In genomic region chr16:75516189-75516966, GRCh38 we compare ENCODE assay signal across 7 cellular contexts. TPM values are rescaled to one million over a fixed set of nuclear protein-coding genes. Genes with fewer than 3 reads are reported as not detected.
DNase-seq lines count a peak whose midpoint lies in the region; ATAC-seq, FAIRE-seq and TF ChIP-seq lines count a peak whose summit lies in the region.
"Not testable (repeated sequence)": the region's sequence is repeated elsewhere in the genome, so short reads cannot be mapped to it uniquely, and the experiment has no call there.

No MANE protein-coding gene starts in this region.

- H2BK120ac ChIP-seq in H1 (replicated peaks; ENCODE audit: low read depth, low read length) = not testable (repeated sequence)

- H3K36me3 ChIP-seq in Panc1 (ENCODE audit: control insufficient read depth, insufficient read depth, low read length); H1 (ENCODE audit: control insufficient read depth in 2 of 4, insufficient read depth in 4 of 4, low read length in 3 of 4); psoas muscle (ENCODE audit: insufficient read depth in 1 of 2, low read depth in 1 of 2): not testable (repeated sequence)

- not testable (repeated sequence) for H3K23ac ChIP-seq in H1 (ENCODE audit: insufficient read length)

- not testable (repeated sequence) for H3K27me3 ChIP-seq in Panc1 (ENCODE audit: control insufficient read depth, insufficient read depth, low read length); H1 (replicated peaks in 1 of 4; ENCODE audit: control insufficient read depth in 3 of 4, extremely low read depth in 1 of 4, insufficient read depth in 3 of 4, low read length in 3 of 4); psoas muscle (ENCODE audit: insufficient read depth in 3 of 3, low read length in 2 of 3)

- TF ChIP-seq RAD21 in H1 (IDR thresholded peaks at IDR 0.05 in 1 of 2, conservative IDR thresholded peaks at IDR 0.05 in 1 of 2; ENCODE audit: low read depth in 2 of 2, low read length in 2 of 2) = not testable (repeated sequence)

- H2BK15ac ChIP-seq in H1 (ENCODE audit: low read length) = not testable (repeated sequence)

- not testable (repeated sequence) for TF ChIP-seq CTCF in Panc1 (IDR thresholded peaks at IDR 0.05); H1 (IDR thresholded peaks at IDR 0.05; ENCODE audit: control extremely low read depth in 1 of 3, insufficient read depth in 1 of 3, low read depth in 1 of 3, low read length in 3 of 3); psoas muscle (IDR thresholded peaks at IDR 0.05)

- intact Hi-C loops in Panc1 (cut with micrococcal nuclease; ENCODE audit: unreplicated experiment) = not testable (repeated sequence)
- intact Hi-C loops in psoas muscle (cut with DNase I) = loop anchor here in 1 of 2 donors (2.0 to 5.0 kb wide), 2 partner anchors 44 to 51 kb away; partner anchors contain the start of gene GABARAPL2

- TF ChIP-seq EP300 in H1 (IDR thresholded peaks at IDR 0.05; ENCODE audit: borderline replicate concordance in 1 of 2, low read depth in 2 of 2, low read length in 2 of 2) = not testable (repeated sequence)

- peak overlapping the region; percentile 82 for H4K8ac ChIP-seq in H1 (ENCODE audit: extremely low read depth, insufficient read depth, low read length)

- not testable (repeated sequence) for H3K23me2 ChIP-seq in H1 (ENCODE audit: low read depth, low read length)

- H3K4ac ChIP-seq in H1 (replicated peaks; ENCODE audit: insufficient read length, low read depth, low read length) = peak overlapping the region; percentile 53

- H3K27ac Mint-ChIP-seq in activated T-cell treated with anti-CD3 and anti-CD28 coated beads, Interleukin-2, amount 50 U/mL, for 72 hours = not testable (repeated sequence)

- H3K56ac ChIP-seq in H1 (replicated peaks; ENCODE audit: insufficient read length, low read depth, low read length) = peak overlapping the region; percentile 95

- H3K4me3 ChIP-seq in Panc1 (ENCODE audit: low read depth in 2 of 2, low read length in 2 of 2) = peak overlapping the region; percentile 58 to 69
- peak overlapping the region; percentile 55 to 91 (median 79) for H3K4me3 ChIP-seq in H1 (ENCODE audit: extremely low read depth in 1 of 4, insufficient read depth in 2 of 4, low read depth in 3 of 4, low read length in 4 of 4)
- H3K4me3 ChIP-seq in psoas muscle = peak overlapping the region; percentile 99

- H3K14ac ChIP-seq in H1 (ENCODE audit: insufficient read length) = not testable (repeated sequence)

- H3K4me3 Mint-ChIP-seq in activated T-cell treated with anti-CD3 and anti-CD28 coated beads, Interleukin-2, amount 50 U/mL, for 72 hours = peak overlapping the region; percentile 80 to 85

- not testable (repeated sequence) for DNase-seq in Panc1 (ENCODE audit: low read depth, low spot score)
- DNase-seq in activated T-cell treated with anti-CD3 and anti-CD28 coated beads, Interleukin-2, amount 50 U/mL, for 72 hours = peak; percentile 25 to 44
- peak in 1 of 2 experiments; percentile 70 for DNase-seq in H1 (ENCODE audit: low read depth in 1 of 2, low spot score in 2 of 2)
- DNase-seq in kidney tubule cell (ENCODE audit: low spot score) = peak; percentile 46
- DNase-seq in psoas muscle = peak; percentile 35 to 68

- not testable (repeated sequence) for H3K4me1 ChIP-seq in Panc1 (ENCODE audit: control insufficient read depth, insufficient read depth, low read length); H1 (replicated peaks in 1 of 4; ENCODE audit: control insufficient read depth in 3 of 4, insufficient read depth in 4 of 4, low read length in 3 of 4); psoas muscle

- peak; percentile 69 for FAIRE-seq in H1 (lab: Jason Lieb, UNC)

- H3K27me3 Mint-ChIP-seq in activated T-cell treated with anti-CD3 and anti-CD28 coated beads, Interleukin-2, amount 50 U/mL, for 72 hours (ENCODE audit: low read depth) = not testable (repeated sequence)

- H2AFZ ChIP-seq in H1 (ENCODE audit: low read length) = not testable (repeated sequence)

- peaks cover 11% of the 10 kb centered on the region for H3K4me1 Mint-ChIP-seq in activated T-cell treated with anti-CD3 and anti-CD28 coated beads, Interleukin-2, amount 50 U/mL, for 72 hours (ENCODE audit: low read depth)

- not testable (repeated sequence) for H2BK12ac ChIP-seq in H1 (ENCODE audit: low read depth, low read length)

- not testable (repeated sequence) for BruUV-seq in Panc1 (replicated peaks; lab: Mats Ljungman, UMichigan)

- H3K79me2 ChIP-seq in H1 (ENCODE audit: control insufficient read depth in 1 of 2, insufficient read depth in 2 of 2, low read length in 2 of 2) = not testable (repeated sequence)

- not testable (repeated sequence) for H4K20me1 ChIP-seq in H1 (replicated peaks in 1 of 2; ENCODE audit: control insufficient read depth in 1 of 2, insufficient read depth in 2 of 2, low read length in 2 of 2)

- H3K18ac ChIP-seq in H1 (ENCODE audit: extremely low read depth, low read length) = peak overlapping the region; percentile 94; the same call in 1 of the 2 replicates

- not testable (repeated sequence) for H3K9me3 Mint-ChIP-seq in activated T-cell treated with anti-CD3 and anti-CD28 coated beads, Interleukin-2, amount 50 U/mL, for 72 hours

- not testable (repeated sequence) for H3K9me3 ChIP-seq in Panc1 (ENCODE audit: control insufficient read depth, insufficient read depth, low read depth, low read length); H1 (ENCODE audit: insufficient read depth in 2 of 2, low read depth in 1 of 2, low read length in 1 of 2); psoas muscle

- not testable (repeated sequence) for H3K36me3 Mint-ChIP-seq in activated T-cell treated with anti-CD3 and anti-CD28 coated beads, Interleukin-2, amount 50 U/mL, for 72 hours (ENCODE audit: insufficient read depth in 2 of 2)

- in situ Hi-C loops in Panc1 (cut with HindIII; ENCODE audit: low pct_unique_long_range_greater_than_20kb, low sequenced_read_pairs) = not testable (repeated sequence)

- peak overlapping the region; percentile 59 to 84 for H3K4me2 ChIP-seq in H1 (ENCODE audit: insufficient read depth in 1 of 2, low read depth in 2 of 2, low read length in 2 of 2)

- ATAC-seq in GM18511 (IDR thresholded peaks at IDR 0.05; ENCODE audit: unreplicated experiment) (peak; percentile 35), HG03108 (IDR thresholded peaks at IDR 0.05; ENCODE audit: unreplicated experiment) (peak; percentile 17), Panc1 (peak; percentile 40), psoas muscle (peak; percentile 32 to 64 (median 55))
- peak; percentile 30 to 36 for ATAC-seq in activated T-cell treated with anti-CD3 and anti-CD28 coated beads, Interleukin-2, amount 50 U/mL, for 72 hours (replicated peaks in 1 of 2)

- H4K91ac ChIP-seq in H1 (replicated peaks; ENCODE audit: insufficient read length, low read length) = not testable (repeated sequence)

- not testable (repeated sequence) for H2AK5ac ChIP-seq in H1 (ENCODE audit: low read depth, low read length)

- H3K27ac ChIP-seq in Panc1 (ENCODE audit: low read length) (peak overlapping the region; percentile 69), H1 (ENCODE audit: low read depth, low read length) (peak overlapping the region; percentile 59; the same call in 1 of the 2 replicates), psoas muscle (peak overlapping the region; percentile 98)

- not testable (repeated sequence) for TF ChIP-seq POLR2A in H1 (IDR thresholded peaks at IDR 0.05; ENCODE audit: control extremely low read depth in 1 of 2, low read depth in 2 of 2, low read length in 2 of 2)

- peak overlapping the region in 2 of 4 experiments; percentile 70 to 75; a peak in 4 of 7 replicates for H3K9ac ChIP-seq in H1 (replicated peaks in 1 of 4; ENCODE audit: extremely low read depth in 1 of 4, low read depth in 3 of 4, low read length in 3 of 4)

- POLR2A ChIA-PET in Panc1 (lab: Charles Lee) = not testable (repeated sequence)
- POLR2A ChIA-PET in H1 (lab: Charles Lee; ENCODE audit: partially characterized antibody) = interaction anchor here (0.6 to 8.3 kb wide), 27 partner anchors 8 to 630 kb away, joined by 3 to 73 read pairs (median 4); partner anchors contain the start of genes ADAT1, CFDP1, CHST5 and CHST6

- H2BK5ac ChIP-seq in H1 (ENCODE audit: low read depth, low read length) = peak overlapping the region; percentile 84; the same call in 1 of the 2 replicates

- H3K79me1 ChIP-seq in H1 (ENCODE audit: low read depth, low read length) = not testable (repeated sequence)

- H4K5ac ChIP-seq in H1 (ENCODE audit: insufficient read length, low read depth, low read length) = peak overlapping the region; percentile 25

- not testable (repeated sequence) for H2BK20ac ChIP-seq in H1 (ENCODE audit: low read length)

- 8% methylated on average over 41 of the region's 42 CpGs; no CpG with 5 or more reads in 1 of the 2 experiments for WGBS in H1 (ENCODE audit: extremely low coverage in 1 of 2, insufficient coverage in 1 of 2, insufficient read length in 1 of 2, insufficient replicate concordance in 2 of 2, low coverage in 1 of 2, low lambda C conversion rate in 2 of 2, missing lambda C conversion rate in 1 of 2), 2 experiments
- WGBS in psoas muscle, 3 donors = 6% methylated on average over 28 to 42 of the region's 42 CpGs

- CTCF ChIA-PET in Panc1 (lab: Charles Lee) = interaction anchor here (0.6 to 1.3 kb wide), 2 partner anchors 46 to 50 kb away, joined by 3 to 19 read pairs; partner anchors contain the start of gene GABARAPL2
- CTCF ChIA-PET in H1 (lab: Charles Lee; ENCODE audit: partially characterized antibody) = interaction anchor here (0.6 to 13.8 kb wide), 36 partner anchors 7 to 822 kb away, joined by 3 to 203 read pairs (median 6); partner anchors contain the start of genes CHST5, CHST6, GABARAPL2 and TMEM170A

RNA-seq across cellular contexts. Expression of gene CHST5, which starts 19.5 kb away (rescaled TPM):
- total RNA-seq in Panc1 (2021; ENCODE audit: unreplicated experiment) = 0.15 TPM
- not detected for polyA plus RNA-seq in Panc1 (2012; ENCODE audit: insufficient read length)
- under 1 TPM in 1 of 2 donors, not detected in 1; 0.82 TPM for total RNA-seq in activated T-cell treated with anti-CD3 and anti-CD28 coated beads, Interleukin-2, amount 50 U/mL, for 72 hours
- total RNA-seq in H1 (2021; fragmentation: NEBNext Ultra II Directional; extraction: Animal tissue kit (Norgen Biotek cat#: 25700)) = 0.13 and 0.15 TPM in 2 replicates
- polyA plus RNA-seq in H1 (2011; rRNA removed) = 0.13 and 0.23 TPM in 2 replicates
- polyA plus RNA-seq in H1 (2011; cell fraction: cytosol; rRNA removed) = 0.08 TPM
- 0.66 TPM for polyA plus RNA-seq in H1 (2011; cell fraction: nucleus; rRNA removed)
- 0.23 to 0.52 TPM (median 0.40 TPM) in 3 of 4 replicates, not detected in the other for polyA plus RNA-seq in H1 (2012, experiment 1 of 2)
- polyA plus RNA-seq in H1 (2012, experiment 2 of 2) = not detected
- 0.06 TPM for polyA plus RNA-seq in H1 (2013, experiment 1 of 2)
- polyA plus RNA-seq in H1 (2013, experiment 2 of 2) = 0.13 TPM
- 0.32 and 0.41 TPM in 2 replicates for polyA minus RNA-seq in H1 (2011; rRNA and poly(A)+ RNA removed)
- not detected for polyA minus RNA-seq in H1 (2011; cell fraction: cytosol; rRNA and poly(A)+ RNA removed)
- polyA minus RNA-seq in H1 (2011; cell fraction: nucleus; rRNA and poly(A)+ RNA removed) = 0.40 TPM
- total RNA-seq in psoas muscle = under 1 TPM in 1 of 4 donors, not detected in 3; 0.27 TPM
- polyA plus RNA-seq in psoas muscle = under 1 TPM in 2 of 3 donors, not detected in 1; 0.04 to 0.14 TPM

RNA-seq across cellular contexts. Expression of gene CHST6, which starts 21.1 kb away (rescaled TPM):
- total RNA-seq in Panc1 (2021; ENCODE audit: unreplicated experiment) = 0.05 TPM
- polyA plus RNA-seq in Panc1 (2012; ENCODE audit: insufficient read length) = 0.04 TPM
- total RNA-seq in activated T-cell treated with anti-CD3 and anti-CD28 coated beads, Interleukin-2, amount 50 U/mL, for 72 hours = under 1 TPM; 0.07 TPM
- 25.4 and 26.4 TPM in 2 replicates for total RNA-seq in H1 (2021; fragmentation: NEBNext Ultra II Directional; extraction: Animal tissue kit (Norgen Biotek cat#: 25700))
- 18.2 and 26.5 TPM in 2 replicates for polyA plus RNA-seq in H1 (2011; rRNA removed)
- polyA plus RNA-seq in H1 (2011; cell fraction: cytosol; rRNA removed) = 15.2 TPM
- 27.0 TPM for polyA plus RNA-seq in H1 (2011; cell fraction: nucleus; rRNA removed)
- 11.5 to 16.3 TPM (median 14.7 TPM) in 4 replicates for polyA plus RNA-seq in H1 (2012, experiment 1 of 2)
- 14.3 TPM for polyA plus RNA-seq in H1 (2012, experiment 2 of 2)
- polyA plus RNA-seq in H1 (2013, experiment 1 of 2) = 14.9 TPM
- 15.6 TPM for polyA plus RNA-seq in H1 (2013, experiment 2 of 2)
- polyA minus RNA-seq in H1 (2011; rRNA and poly(A)+ RNA removed) = 20.6 and 25.1 TPM in 2 replicates
- 20.6 TPM for polyA minus RNA-seq in H1 (2011; cell fraction: cytosol; rRNA and poly(A)+ RNA removed)
- polyA minus RNA-seq in H1 (2011; cell fraction: nucleus; rRNA and poly(A)+ RNA removed) = 18.2 TPM
- total RNA-seq in psoas muscle = under 1 TPM; 0.04 to 0.20 (median 0.15) TPM
- 1 to 10 TPM in 1 of 3 donors, under 1 TPM in 2; 0.01 to 5.8 (median 0.08) TPM for polyA plus RNA-seq in psoas muscle

RNA-seq across cellular contexts. Expression of gene TMEM231, which starts 39.7 kb away (rescaled TPM):
- total RNA-seq in Panc1 (2021; ENCODE audit: unreplicated experiment) (9.0 TPM), psoas muscle (1 to 10 TPM; 1.8 to 2.6 (median 2.1) TPM)
- 7.4 TPM for polyA plus RNA-seq in Panc1 (2012; ENCODE audit: insufficient read length)
- total RNA-seq in activated T-cell treated with anti-CD3 and anti-CD28 coated beads, Interleukin-2, amount 50 U/mL, for 72 hours = 1 to 10 TPM; 3.5 to 9.6 TPM
- total RNA-seq in H1 (2021; fragmentation: NEBNext Ultra II Directional; extraction: Animal tissue kit (Norgen Biotek cat#: 25700)) = 8.0 and 8.3 TPM in 2 replicates
- polyA plus RNA-seq in H1 (2011; rRNA removed) (26.7 and 37.6 TPM in 2 replicates), psoas muscle (1 to 10 TPM; 2.4 to 4.2 (median 2.7) TPM)
- polyA plus RNA-seq in H1 (2011; cell fraction: cytosol; rRNA removed) = 22.6 TPM
- 26.1 TPM for polyA plus RNA-seq in H1 (2011; cell fraction: nucleus; rRNA removed)
- polyA plus RNA-seq in H1 (2012, experiment 1 of 2) = 6.4 to 11.0 TPM (median 8.7 TPM) in 4 replicates
- 5.9 TPM for polyA plus RNA-seq in H1 (2012, experiment 2 of 2)
- polyA plus RNA-seq in H1 (2013, experiment 1 of 2) = 13.7 TPM
- 16.0 TPM for polyA plus RNA-seq in H1 (2013, experiment 2 of 2)
- polyA minus RNA-seq in H1 (2011; rRNA and poly(A)+ RNA removed) = 36.4 and 54.6 TPM in 2 replicates
- polyA minus RNA-seq in H1 (2011; cell fraction: cytosol; rRNA and poly(A)+ RNA removed) = 17.5 TPM
- polyA minus RNA-seq in H1 (2011; cell fraction: nucleus; rRNA and poly(A)+ RNA removed) = 7.9 TPM

RNA-seq across cellular contexts. Expression of gene GABARAPL2, which starts 49.8 kb away (rescaled TPM):
- total RNA-seq in Panc1 (2021; ENCODE audit: unreplicated experiment) (56.2 TPM), psoas muscle (100 to 1,000 TPM; 107 to 180 (median 148) TPM)
- polyA plus RNA-seq in Panc1 (2012; ENCODE audit: insufficient read length) = 58.5 TPM
- 10 to 100 TPM; 64.4 to 77.3 TPM for total RNA-seq in activated T-cell treated with anti-CD3 and anti-CD28 coated beads, Interleukin-2, amount 50 U/mL, for 72 hours
- 67.4 and 71.3 TPM in 2 replicates for total RNA-seq in H1 (2021; fragmentation: NEBNext Ultra II Directional; extraction: Animal tissue kit (Norgen Biotek cat#: 25700))
- polyA plus RNA-seq in H1 (2011; rRNA removed) (38.1 and 65.8 TPM in 2 replicates), psoas muscle (100 to 1,000 TPM; 116 to 215 (median 188) TPM)
- polyA plus RNA-seq in H1 (2011; cell fraction: cytosol; rRNA removed) = 66.6 TPM
- 19.5 TPM for polyA plus RNA-seq in H1 (2011; cell fraction: nucleus; rRNA removed)
- polyA plus RNA-seq in H1 (2012, experiment 1 of 2) = 57.4 to 82.7 TPM (median 59.2 TPM) in 4 replicates
- polyA plus RNA-seq in H1 (2012, experiment 2 of 2) = 44.6 TPM
- polyA plus RNA-seq in H1 (2013, experiment 1 of 2) = 51.4 TPM
- 53.9 TPM for polyA plus RNA-seq in H1 (2013, experiment 2 of 2)
- polyA minus RNA-seq in H1 (2011; rRNA and poly(A)+ RNA removed) = 18.3 and 22.8 TPM in 2 replicates
- polyA minus RNA-seq in H1 (2011; cell fraction: cytosol; rRNA and poly(A)+ RNA removed) = 24.2 TPM
- 16.1 TPM for polyA minus RNA-seq in H1 (2011; cell fraction: nucleus; rRNA and poly(A)+ RNA removed)

RNA-seq across cellular contexts. Expression of gene TMEM170A, which starts 51.9 kb away (rescaled TPM):
- total RNA-seq in Panc1 (2021; ENCODE audit: unreplicated experiment) (19.0 TPM), psoas muscle (1 to 10 TPM; 5.9 to 7.9 (median 7.0) TPM)
- polyA plus RNA-seq in Panc1 (2012; ENCODE audit: insufficient read length) = 6.5 TPM
- 10 to 100 TPM; 34.8 to 34.9 TPM for total RNA-seq in activated T-cell treated with anti-CD3 and anti-CD28 coated beads, Interleukin-2, amount 50 U/mL, for 72 hours
- 52.8 and 56.6 TPM in 2 replicates for total RNA-seq in H1 (2021; fragmentation: NEBNext Ultra II Directional; extraction: Animal tissue kit (Norgen Biotek cat#: 25700))
- polyA plus RNA-seq in H1 (2011; rRNA removed) (21.1 and 22.9 TPM in 2 replicates), psoas muscle (1 to 10 TPM; 3.1 to 9.5 (median 9.2) TPM)
- 25.1 TPM for polyA plus RNA-seq in H1 (2011; cell fraction: cytosol; rRNA removed)
- 12.3 TPM for polyA plus RNA-seq in H1 (2011; cell fraction: nucleus; rRNA removed)
- polyA plus RNA-seq in H1 (2012, experiment 1 of 2) = 18.4 to 30.7 TPM (median 23.8 TPM) in 4 replicates
- 9.8 TPM for polyA plus RNA-seq in H1 (2012, experiment 2 of 2)
- polyA plus RNA-seq in H1 (2013, experiment 1 of 2) = 31.1 TPM
- polyA plus RNA-seq in H1 (2013, experiment 2 of 2) = 37.3 TPM
- polyA minus RNA-seq in H1 (2011; rRNA and poly(A)+ RNA removed) = 45.5 and 49.2 TPM in 2 replicates
- polyA minus RNA-seq in H1 (2011; cell fraction: cytosol; rRNA and poly(A)+ RNA removed) = 22.3 TPM
- 27.2 TPM for polyA minus RNA-seq in H1 (2011; cell fraction: nucleus; rRNA and poly(A)+ RNA removed)

Comparison
In these comparisons a context has a peak if more than half of its experiments do, and no peak if none do; other contexts are left out.
1. RNA of gene CHST6, which starts 21.1 kb away (total RNA-seq): 25.4 to 26.4 TPM in H1; 0.04 to 0.20 TPM in psoas muscle, 0.07 TPM in activated T-cell treated with anti-CD3 and anti-CD28 coated beads, Interleukin-2, amount 50 U/mL, for 72 hours and 0.05 TPM in Panc1 (single experiment); every median in the first group is over 10 times any median in the second.
2. Peak in every context shown above with its lines, with median percentiles within 50 percentile points of each other: ATAC-seq, H3K27ac ChIP-seq and H3K4me3 ChIP-seq.